Comparison of ENCODE assay signal across 33 cellular contexts in genomic region chr2:78568921-78569320, GRCh38.
"Had no signal": no experiment of that assay in that cellular context is flagged by ENCODE, and none has a peak within 500 bp of the region (broad histone marks: within the 10 kb centered on the region; RNA-seq: fewer than 3 reads in every experiment).

No MANE protein-coding gene starts in this region.

- H3K4me1 Mint-ChIP-seq: activated B cell treated with CpG ODN at 0.5 μM for 24 hours; activated CD4-positive, alpha-beta T cell treated with anti-CD3 and anti-CD28 coated beads, Interleukin-2, amount 10 ng/mL, durations not matched to agents 24 days and 14 days; activated naive CD8-positive, alpha-beta T cell treated with anti-CD3 and anti-CD28 coated beads for 36 hours; activated T-helper 17 cell treated with anti-CD3 and anti-CD28 coated beads, Interleukin-2, amount 50 U/mL, for 72 hours had no signal

- H3K36me3 Mint-ChIP-seq: activated CD4-positive, alpha-beta memory T cell treated with anti-CD3 and anti-CD28 coated beads for 36 hours; activated naive CD4-positive, alpha-beta T cell treated with anti-CD3 and anti-CD28 coated beads, Interleukin-2, amount 50 U/mL, for 72 hours; activated naive CD8-positive, alpha-beta T cell treated with anti-CD3 and anti-CD28 coated beads for 36 hours had no signal

- H3K27me3 Mint-ChIP-seq: activated B cell treated with CpG ODN at 0.5 μM for 24 hours; activated CD4-positive, alpha-beta memory T cell treated with anti-CD3 and anti-CD28 coated beads for 36 hours; activated CD4-positive, alpha-beta T cell treated with anti-CD3 and anti-CD28 coated beads, Interleukin-2, amount 10 ng/mL, durations not matched to agents 24 days and 14 days; activated CD8-positive, alpha-beta T cell treated with anti-CD3 and anti-CD28 coated beads for 36 hours; activated naive CD8-positive, alpha-beta T cell treated with anti-CD3 and anti-CD28 coated beads for 36 hours; activated T-helper 17 cell treated with anti-CD3 and anti-CD28 coated beads, Interleukin-2, amount 50 U/mL, for 72 hours had no signal

- H3K36me3 ChIP-seq: adrenal gland, brain microvascular endothelial cell, breast epithelium had no signal

- H3K4me1 ChIP-seq: adrenal gland, body of pancreas, breast epithelium had no signal

- ATAC-seq: activated CD8-positive, alpha-beta T cell treated with anti-CD3 and anti-CD28 coated beads for 36 hours; activated naive CD4-positive, alpha-beta T cell treated with anti-CD3 and anti-CD28 coated beads, Interleukin-2, amount 50 U/mL, for 72 hours; activated T-cell treated with anti-CD3 and anti-CD28 coated beads, Interleukin-2, amount 50 U/mL, for 4 hours; activated T-cell treated with anti-CD3 and anti-CD28 coated beads, Interleukin-2, amount 50 U/mL, for 72 hours; activated T-helper 17 cell treated with anti-CD3 and anti-CD28 coated beads, Interleukin-2, amount 50 U/mL, for 72 hours; body of pancreas had no signal

- DNase-seq: activated B cell treated with CpG ODN at 0.5 μM for 24 hours; activated CD4-positive, alpha-beta memory T cell treated with anti-CD3 and anti-CD28 coated beads for 36 hours; activated CD4-positive, alpha-beta T cell treated with anti-CD3 and anti-CD28 coated beads for 4 hours; activated CD4-positive, alpha-beta T cell treated with anti-CD3 and anti-CD28 coated beads, Interleukin-2, amount 10 ng/mL, durations not matched to agents 24 days and 14 days; activated CD4-positive, alpha-beta T cell treated with anti-CD3 and anti-CD28 coated beads, Interleukin-2, amount 50 U/mL, for 1 hour; activated CD4-positive, alpha-beta T cell treated with anti-CD3 and anti-CD28 coated beads, Interleukin-2, amount 50 U/mL, for 4 hours; activated CD4-positive, CD25-positive, alpha-beta regulatory T cell treated with anti-CD3 and anti-CD28 coated beads, Interleukin-2, amount 50 U/mL, for 72 hours; activated CD8-positive, alpha-beta memory T cell treated with anti-CD3 and anti-CD28 coated beads, Interleukin-2, amount 50 U/mL, for 4 hours; activated CD8-positive, alpha-beta T cell treated with anti-CD3 and anti-CD28 coated beads for 36 hours; activated effector memory CD4-positive, alpha-beta T cell treated with anti-CD3 and anti-CD28 coated beads, Interleukin-2, amount 50 U/mL, for 16 hours; activated gamma-delta T cell treated with Interleukin-2 at 50 U/mL for 16 hours; activated naive CD4-positive, alpha-beta T cell; activated naive CD4-positive, alpha-beta T cell treated with anti-CD3 and anti-CD28 coated beads for 36 hours; activated naive CD4-positive, alpha-beta T cell treated with anti-CD3 and anti-CD28 coated beads, Interleukin-2, amount 50 U/mL, for 16 hours; activated naive CD8-positive, alpha-beta T cell treated with anti-CD3 and anti-CD28 coated beads for 36 hours; activated T-cell treated with anti-CD3 and anti-CD28 coated beads for 4 hours; activated T-cell treated with anti-CD3 and anti-CD28 coated beads, Interleukin-2, amount 50 U/mL, for 1 hour; activated T-cell treated with anti-CD3 and anti-CD28 coated beads, Interleukin-2, amount 50 U/mL, for 4 hours; activated T-cell treated with anti-CD3 and anti-CD28 coated beads, Interleukin-2, amount 50 U/mL, for 72 hours; adrenal gland; amniotic stem cell; aorta; body of pancreas; brain microvascular endothelial cell; central memory CD4-positive, alpha-beta T cell; T-helper 2 cell; T-helper 9 cell had no signal

- H3K27ac ChIP-seq: adrenal gland, body of pancreas, brain microvascular endothelial cell, breast epithelium, VCaP had no signal

- H3K9me3 ChIP-seq: adrenal gland, body of pancreas, breast epithelium had no signal

- H3K4me3 Mint-ChIP-seq: activated B cell treated with CpG ODN at 0.5 μM for 24 hours; activated CD4-positive, alpha-beta memory T cell treated with anti-CD3 and anti-CD28 coated beads for 36 hours; activated CD4-positive, alpha-beta T cell treated with anti-CD3 and anti-CD28 coated beads, Interleukin-2, amount 10 ng/mL, durations not matched to agents 24 days and 14 days; activated CD8-positive, alpha-beta T cell treated with anti-CD3 and anti-CD28 coated beads for 36 hours; activated naive CD4-positive, alpha-beta T cell treated with anti-CD3 and anti-CD28 coated beads for 36 hours; activated naive CD8-positive, alpha-beta T cell treated with anti-CD3 and anti-CD28 coated beads for 36 hours; activated T-cell treated with anti-CD3 and anti-CD28 coated beads, Interleukin-2, amount 50 U/mL, for 4 hours; activated T-cell treated with anti-CD3 and anti-CD28 coated beads, Interleukin-2, amount 50 U/mL, for 72 hours; activated T-helper 1 cell treated with anti-CD3 and anti-CD28 coated beads, Interleukin-12 subunit alpha, Interleukin-12 subunit beta, Interleukin-2, Interleukin-4 antibody, amounts not matched to agents 30 ng/mL and 10 ng/mL and 1 ng/mL, durations not matched to agents 14 hours and 24 hours and 36 hours; activated T-helper 17 cell treated with anti-CD3 and anti-CD28 coated beads, Interleukin-2, amount 50 U/mL, for 72 hours; T-helper 2 cell treated with Interferon-gamma antibody and Interleukin-4, amounts not matched to agents 5 μg/mL and 100 μg/mL, for 36 hours had no signal

- H3K4me3 ChIP-seq: adrenal gland, body of pancreas, breast epithelium had no signal

- H3K27me3 ChIP-seq: adrenal gland, body of pancreas, brain microvascular endothelial cell, breast epithelium had no signal

- H3K27ac Mint-ChIP-seq: activated B cell treated with CpG ODN at 0.5 μM for 24 hours; activated CD4-positive, alpha-beta memory T cell treated with anti-CD3 and anti-CD28 coated beads for 36 hours; activated CD4-positive, alpha-beta T cell treated with anti-CD3 and anti-CD28 coated beads, Interleukin-2, amount 10 ng/mL, durations not matched to agents 24 days and 14 days; activated CD8-positive, alpha-beta T cell treated with anti-CD3 and anti-CD28 coated beads for 36 hours; activated naive CD4-positive, alpha-beta T cell treated with anti-CD3 and anti-CD28 coated beads for 36 hours; activated naive CD4-positive, alpha-beta T cell treated with anti-CD3 and anti-CD28 coated beads, Interleukin-2, amount 50 U/mL, for 72 hours; activated naive CD8-positive, alpha-beta T cell treated with anti-CD3 and anti-CD28 coated beads for 36 hours; activated T-cell treated with anti-CD3 and anti-CD28 coated beads, Interleukin-2, amount 50 U/mL, for 72 hours; activated T-helper 1 cell treated with anti-CD3 and anti-CD28 coated beads, Interleukin-12 subunit alpha, Interleukin-12 subunit beta, Interleukin-2, Interleukin-4 antibody, amounts not matched to agents 30 ng/mL and 10 ng/mL and 1 ng/mL, durations not matched to agents 14 hours and 24 hours and 36 hours; activated T-helper 17 cell treated with anti-CD3 and anti-CD28 coated beads, Interleukin-2, amount 50 U/mL, for 72 hours; T-helper 2 cell treated with Interferon-gamma antibody and Interleukin-4, amounts not matched to agents 5 μg/mL and 100 μg/mL, for 36 hours had no signal
